Comparison of ENCODE assay signal across 23 cellular contexts in genomic region chr17:4297351-4297750, GRCh38. TPM values are rescaled to one million over a fixed set of nuclear protein-coding genes. Genes with fewer than 3 reads are reported as not detected.
DNase-seq lines count a peak whose midpoint lies in the region; ATAC-seq, FAIRE-seq and TF ChIP-seq lines count a peak whose summit lies in the region.
"Had no signal": no experiment of that assay in that cellular context is flagged by ENCODE, and none has a peak within 500 bp of the region (broad histone marks: within the 10 kb centered on the region; RNA-seq: fewer than 3 reads in every experiment).

No MANE protein-coding gene starts in this region.

- peaks cover 22% of the 10 kb centered on the region for H3K4me1 Mint-ChIP-seq in WTC11
- peaks cover 20% of the 10 kb centered on the region for H3K4me1 Mint-ChIP-seq in mesothelial cell of epicardium
- peaks cover 16 to 40% of the 10 kb centered on the region in 2 donors for H3K4me1 Mint-ChIP-seq in effector memory CD8-positive, alpha-beta T cell (ENCODE audit: low read depth in 2 of 2)

- H3K4me3 Mint-ChIP-seq in WTC11 (no peak overlapping the region), mesothelial cell of epicardium (no peak overlapping the region)
- no peak overlapping the region for H3K4me3 Mint-ChIP-seq in effector memory CD8-positive, alpha-beta T cell
- H3K4me3 Mint-ChIP-seq: CD4-positive, alpha-beta T cell; memory B cell; naive B cell had no signal

- TF ChIP-seq CTCF in WTC11 (IDR thresholded peaks at IDR 0.05) (no peak), mesothelial cell of epicardium (IDR thresholded peaks at IDR 0.05; ENCODE audit: unreplicated experiment) (no peak)

- peak; percentile 72 for FAIRE-seq in H54 (lab: Jason Lieb, UNC)
- FAIRE-seq: frontal cortex, GM12878, H1 had no signal

- DNase-seq in EH (ENCODE audit: low read depth) (peak; percentile 19), H54 (ENCODE audit: insufficient read length, low spot score) (no peak), WTC11 (ENCODE audit: low spot score) (no peak), mesothelial cell of epicardium (ENCODE audit: low spot score in 2 of 2, unreplicated experiment in 2 of 2) (no peak), NCI-H226 (no peak)
- DNase-seq in effector memory CD8-positive, alpha-beta T cell: no peak
- DNase-seq: activated CD4-positive, alpha-beta T cell treated with anti-CD3 and anti-CD28 coated beads for 1 hour; activated effector memory CD4-positive, alpha-beta T cell treated with Interleukin-2 at 50 U/mL for 16 hours; adrenal gland; CD4-positive, alpha-beta T cell; DMS53; Kasumi-1; naive B cell; NCI-H2029; NCI-H510A; ovary; sigmoid colon; thyroid gland had no signal

- no peak for TF ChIP-seq POLR2A in H54 (IDR thresholded peaks at IDR 0.05; ENCODE audit: low read depth, low read length)

- POLR2A ChIA-PET in WTC11 (lab: Charles Lee): interaction anchor here (0.6 kb wide), 1 partner anchor 241 kb away, joined by 3 read pairs; no protein-coding TSS in a partner anchor

- H3K27ac Mint-ChIP-seq in WTC11: peak overlapping the region; percentile 61
- peak overlapping the region; percentile 4 for H3K27ac Mint-ChIP-seq in mesothelial cell of epicardium
- H3K27ac Mint-ChIP-seq in effector memory CD8-positive, alpha-beta T cell: peak overlapping the region in 1 of 2 donors; percentile 9
- H3K27ac Mint-ChIP-seq: CD4-positive, alpha-beta T cell had no signal

- H3K27me3 Mint-ChIP-seq in WTC11 (ENCODE audit: low read depth) (no peaks in the 10 kb centered on the region), mesothelial cell of epicardium (ENCODE audit: low read depth) (no peaks in the 10 kb centered on the region)
- H3K27me3 Mint-ChIP-seq in effector memory CD8-positive, alpha-beta T cell: no peaks in the 10 kb centered on the region
- H3K27me3 Mint-ChIP-seq: CD4-positive, alpha-beta T cell; memory B cell; naive B cell had no signal

- H3K9me3 Mint-ChIP-seq in WTC11 (no peaks in the 10 kb centered on the region), mesothelial cell of epicardium (no peaks in the 10 kb centered on the region)
- H3K9me3 Mint-ChIP-seq in effector memory CD8-positive, alpha-beta T cell: no peaks in the 10 kb centered on the region
- H3K9me3 Mint-ChIP-seq: CD4-positive, alpha-beta T cell; memory B cell; naive B cell had no signal

- H3K36me3 Mint-ChIP-seq in WTC11 (peaks cover 47% of the 10 kb centered on the region), mesothelial cell of epicardium (peaks cover 11% of the 10 kb centered on the region)
- peaks cover 57% of the 10 kb centered on the region for H3K36me3 Mint-ChIP-seq in effector memory CD8-positive, alpha-beta T cell (ENCODE audit: insufficient read depth)

- CTCF ChIA-PET in WTC11 (lab: Charles Lee): no interaction called here

- ATAC-seq in WTC11 (no peak), GM21526 (IDR thresholded peaks at IDR 0.05; ENCODE audit: low FRiP score, unreplicated experiment) (no peak)
- no peak for ATAC-seq in effector memory CD8-positive, alpha-beta T cell (replicated peaks)
- ATAC-seq: GM12878 had no signal

TF ChIP-seq in WTC11, 78 proteins besides CTCF, POLR2A, EP300 and RAD21 (continues in another document):
- TF ChIP-seq PRRX2 (CRISPR knock-in tag; IDR thresholded peaks at IDR 0.05) (no peak), ZNF138 (CRISPR knock-in tag; conservative IDR thresholded peaks at IDR 0.05) (no peak), MLX (CRISPR knock-in tag; IDR thresholded peaks at IDR 0.05) (no peak), ELF4 (CRISPR knock-in tag; IDR thresholded peaks at IDR 0.05; ENCODE audit: low read depth) (no peak), NR2C2 (CRISPR knock-in tag; IDR thresholded peaks at IDR 0.05) (no peak), USF1 (CRISPR knock-in tag; IDR thresholded peaks at IDR 0.05) (no peak), HMGA2 (CRISPR knock-in tag; IDR thresholded peaks at IDR 0.05) (no peak), JUN (CRISPR knock-in tag; IDR thresholded peaks at IDR 0.05) (no peak), ZBTB43 (CRISPR knock-in tag; IDR thresholded peaks at IDR 0.05) (no peak), ZNF425 (CRISPR knock-in tag; conservative IDR thresholded peaks at IDR 0.05) (no peak), AFF4 (CRISPR knock-in tag; IDR thresholded peaks at IDR 0.05; ENCODE audit: borderline replicate concordance) (no peak), FOXK1 (CRISPR knock-in tag; IDR thresholded peaks at IDR 0.05) (no peak), IRF2 (CRISPR knock-in tag; IDR thresholded peaks at IDR 0.05; ENCODE audit: borderline replicate concordance, low read depth) (no peak)

RNA-seq across cellular contexts. Expression of gene ANKFY1, which starts 33.6 kb away (rescaled TPM):
- total RNA-seq in WTC11 (2021) (44.8 to 46.8 TPM (median 45.3 TPM) in 3 replicates), mesothelial cell of epicardium (60.4 to 64.5 TPM (median 64.3 TPM) in 3 replicates)
